In genomic region chr3:198079771-198080520, GRCh38 we compare ENCODE assay signal across 8 cellular contexts.
A peak's percentile ranks its signal among the peaks of the same experiment; 100 is the strongest.
DNase-seq lines count a peak whose midpoint lies in the region; ATAC-seq, FAIRE-seq and TF ChIP-seq lines count a peak whose summit lies in the region.

No MANE protein-coding gene starts in this region.

- no peak overlapping the region for H4K91ac ChIP-seq in H9 (ENCODE audit: insufficient read length, low read depth, low read length)

- DNase-seq in CD4-positive, alpha-beta memory T cell = peak in 4 of 5 donors; percentile 13 to 48 (median 32)
- DNase-seq in H9 = peak; percentile 55
- peak; percentile 23 for DNase-seq in RKO (ENCODE audit: low spot score)
- peak; percentile 28 for DNase-seq in astrocyte of the hippocampus (ENCODE audit: low read depth, low spot score)
- DNase-seq in stimulated activated CD4-positive, alpha-beta T cell treated with anti-CD3 and anti-CD28 coated beads, Interleukin-15, amount 100 ng/mL, for 48 hours (ENCODE audit: low read depth in 2 of 2) = peak; percentile 26 to 40
- no peak for DNase-seq in GM19239 (ENCODE audit: insufficient read length, low spot score)

- no peak overlapping the region for H2BK20ac ChIP-seq in H9 (ENCODE audit: low read depth, low read length, poor library complexity, severe bottlenecking)

- no peak overlapping the region for H2BK5ac ChIP-seq in H9 (ENCODE audit: insufficient read length, low read length)

- H3K36me3 Mint-ChIP-seq in CD4-positive, alpha-beta memory T cell = no peaks in the 10 kb centered on the region
- no peaks in the 10 kb centered on the region for H3K36me3 Mint-ChIP-seq in H9 (ENCODE audit: insufficient read depth in 1 of 3, low read depth in 3 of 3)

- intact Hi-C loops in CD4-positive, alpha-beta memory T cell (cut with micrococcal nuclease) = loop anchor here (2.0 kb wide), 1 partner anchor 119 kb away; the partner anchor contains the start of gene LMLN

- H3K79me2 ChIP-seq in H9 (ENCODE audit: insufficient read depth, low read length) = no peaks in the 10 kb centered on the region

- no peak overlapping the region for H3K56ac ChIP-seq in H9 (ENCODE audit: insufficient read length, low read depth, low read length)

- peak overlapping the region; percentile 66 for H3K4me2 ChIP-seq in H9 (ENCODE audit: insufficient read depth, insufficient read length, low read length)

- no peak for TF ChIP-seq CTCF in H9 (conservative IDR thresholded peaks at IDR 0.05)

- H2AFZ ChIP-seq in H9 (ENCODE audit: low read length) = no peak overlapping the region

- no peak overlapping the region for H3K4ac ChIP-seq in H9 (ENCODE audit: low read depth, low read length)

- no peak overlapping the region for H3K14ac ChIP-seq in H9 (ENCODE audit: insufficient read depth, low read length)

- H4K20me1 ChIP-seq in H9 (ENCODE audit: control insufficient read depth, insufficient read depth, insufficient read length) = no peaks in the 10 kb centered on the region

- no peak overlapping the region for H2BK15ac ChIP-seq in H9 (ENCODE audit: low read depth, low read length)

- H4K5ac ChIP-seq in H9 (ENCODE audit: insufficient read length, low read depth, low read length) = no peak overlapping the region

- no peak overlapping the region for H3K23ac ChIP-seq in H9 (ENCODE audit: insufficient read length, low read depth, low read length)

- H3K4me1 ChIP-seq in CD4-positive, alpha-beta memory T cell (ENCODE audit: insufficient read depth, low read length) = peaks cover 12% of the 10 kb centered on the region
- H3K4me1 ChIP-seq in H9 (ENCODE audit: insufficient read depth, low read length) (no peaks in the 10 kb centered on the region), iPS-20b (ENCODE audit: insufficient read depth, low read length) (no peaks in the 10 kb centered on the region)

- H3K27ac ChIP-seq in CD4-positive, alpha-beta memory T cell (ENCODE audit: low read depth, low read length) = no peak overlapping the region
- H3K27ac ChIP-seq in H9 (ENCODE audit: insufficient read length, low read depth, low read length) (no peak overlapping the region), iPS-20b (ENCODE audit: low read length) (no peak overlapping the region)

- H3K27me3 ChIP-seq in CD4-positive, alpha-beta memory T cell (ENCODE audit: insufficient read depth, low read length) = peaks cover 10% of the 10 kb centered on the region
- peaks cover 11% of the 10 kb centered on the region for H3K27me3 ChIP-seq in H9 (ENCODE audit: insufficient read depth, low read length)
- peaks cover 90% of the 10 kb centered on the region for H3K27me3 ChIP-seq in iPS-20b (ENCODE audit: insufficient read depth, low read length)

- peaks cover 7% of the 10 kb centered on the region for H3K23me2 ChIP-seq in H9 (ENCODE audit: insufficient read length, low read depth, low read length, poor library complexity, severe bottlenecking)

- H3K4me3 ChIP-seq in CD4-positive, alpha-beta memory T cell (ENCODE audit: low read length in 2 of 2) = peak overlapping the region; percentile 36 to 44
- H3K4me3 ChIP-seq in iPS-20b (ENCODE audit: low read length) = peak overlapping the region; percentile 62; the same call in 1 of the 2 replicates

- POLR2A ChIA-PET in CD4-positive, alpha-beta memory T cell (lab: Charles Lee; ENCODE audit: partially characterized antibody) = interaction anchor here (0.9 to 1.3 kb wide), 2 partner anchors 10 to 130 kb away, joined by 3 read pairs; partner anchors contain the start of gene RPL35A

- peak overlapping the region; percentile 69 to 81 (median 79) for H3K4me3 Mint-ChIP-seq in CD4-positive, alpha-beta memory T cell
- peak overlapping the region; percentile 64 to 81 for H3K4me3 Mint-ChIP-seq in H9

- peaks cover 0 to 6% (median 2%) of the 10 kb centered on the region in 4 donors for H3K4me1 Mint-ChIP-seq in CD4-positive, alpha-beta memory T cell
- H3K4me1 Mint-ChIP-seq in H9 = no peaks in the 10 kb centered on the region

- WGBS in H9 (ENCODE audit: extremely low coverage, insufficient read length, low lambda C conversion rate) = no CpG with 5 or more reads among the region's 47 CpGs

- H3K36me3 ChIP-seq in CD4-positive, alpha-beta memory T cell (ENCODE audit: insufficient read depth, low read length) = no peaks in the 10 kb centered on the region
- no peaks in the 10 kb centered on the region for H3K36me3 ChIP-seq in iPS-20b (ENCODE audit: insufficient read depth, low read depth, low read length)

- H4K8ac ChIP-seq in H9 (replicated peaks; ENCODE audit: insufficient read length, low read depth, low read length) = no peak overlapping the region

- H3K9ac ChIP-seq in H9 (ENCODE audit: extremely low read depth, insufficient read length, low read length) (no peak overlapping the region), iPS-20b (ENCODE audit: low read depth, low read length) (no peak overlapping the region)

- CTCF ChIA-PET in CD4-positive, alpha-beta memory T cell (lab: Charles Lee; ENCODE audit: partially characterized antibody) = interaction anchor here (0.7 to 3.3 kb wide), 8 partner anchors 9 to 176 kb away, joined by 3 to 26 read pairs (median 6); no protein-coding TSS in a partner anchor

- H3K27ac Mint-ChIP-seq in CD4-positive, alpha-beta memory T cell = peak overlapping the region in 2 of 7 donors; percentile 53 to 56
- no peak overlapping the region for H3K27ac Mint-ChIP-seq in H9

- no peak for ATAC-seq in HG02970 (IDR thresholded peaks at IDR 0.05; ENCODE audit: low FRiP score, unreplicated experiment)

- H3T11ph ChIP-seq in H9 (ENCODE audit: low read length) = no peak overlapping the region

- no peak overlapping the region for H3K18ac ChIP-seq in H9 (ENCODE audit: insufficient read length, low read depth, low read length)

- no peak overlapping the region for H2AK5ac ChIP-seq in H9 (ENCODE audit: insufficient read length, low read length)

- H3K79me1 ChIP-seq in H9 (ENCODE audit: insufficient read depth, low read depth, low read length, poor library complexity, severe bottlenecking) = no peaks in the 10 kb centered on the region

- no peak overlapping the region for H2BK120ac ChIP-seq in H9 (ENCODE audit: low read depth, low read length, poor library complexity, severe bottlenecking)

- FAIRE-seq in GM19239 (lab: Jason Lieb, UNC) = no peak

- no peak overlapping the region for H2BK12ac ChIP-seq in H9 (ENCODE audit: insufficient read length, low read depth, low read length)

- H3K9me3 Mint-ChIP-seq in CD4-positive, alpha-beta memory T cell = peaks cover 0 to 12% (median 5%) of the 10 kb centered on the region in 8 donors
- peaks cover 5% of the 10 kb centered on the region in 2 experiments for H3K9me3 Mint-ChIP-seq in H9

- H3K9me3 ChIP-seq in CD4-positive, alpha-beta memory T cell (ENCODE audit: control insufficient read depth in 1 of 2, low read length in 2 of 2) = no peaks in the 10 kb centered on the region
- H3K9me3 ChIP-seq in H9 (ENCODE audit: control insufficient read depth, low read depth, low read length) (no peaks in the 10 kb centered on the region), iPS-20b (ENCODE audit: insufficient read depth, low read depth, low read length) (no peaks in the 10 kb centered on the region)

- peaks cover 16 to 23% of the 10 kb centered on the region in 2 donors for H3K27me3 Mint-ChIP-seq in CD4-positive, alpha-beta memory T cell
- H3K27me3 Mint-ChIP-seq in H9 (ENCODE audit: low read depth) = peaks cover 87% of the 10 kb centered on the region
